7 cellular contexts compared by ENCODE assay signal in genomic region chr18:70358105-70358406, GRCh38.
DNase-seq lines count a peak whose midpoint lies in the region; ATAC-seq and TF ChIP-seq lines count a peak whose summit lies in the region.
"Not testable (repeated sequence)": the region's sequence is repeated elsewhere in the genome, so short reads cannot be mapped to it uniquely, and the experiment has no call there.

No MANE protein-coding gene starts in this region.

- TF ChIP-seq CTCF in GM06990 (IDR thresholded peaks at IDR 0.05; ENCODE audit: insufficient read depth, low read length, poor library complexity, severe bottlenecking); choroid plexus epithelial cell (conservative IDR thresholded peaks at IDR 0.05; ENCODE audit: low read depth, low read length): not testable (repeated sequence)

- H3K27me3 ChIP-seq in GM06990 (replicated peaks; ENCODE audit: control insufficient read depth, insufficient read depth, low read length): not testable (repeated sequence)

- DNase-seq in GM06990 (ENCODE audit: extremely low read depth, insufficient read length) (peak; percentile 59), RKO (ENCODE audit: low spot score) (peak; percentile 93), choroid plexus epithelial cell (ENCODE audit: low read depth) (peak; percentile 82)
- DNase-seq in left colon: not testable (repeated sequence)

- intact Hi-C loops in left colon (cut with DNase I, micrococcal nuclease): not testable (repeated sequence)

- ATAC-seq in GM19455 (IDR thresholded peaks at IDR 0.05; ENCODE audit: unreplicated experiment): peak; percentile 87
- ATAC-seq in HG02678 (IDR thresholded peaks at IDR 0.05; ENCODE audit: unreplicated experiment): peak; percentile 70
- ATAC-seq in HG03460 (IDR thresholded peaks at IDR 0.05; ENCODE audit: unreplicated experiment): peak; percentile 75
- peak; percentile 33 for ATAC-seq in left colon

- H3K4me3 ChIP-seq in GM06990 (replicated peaks; ENCODE audit: low read depth, low read length); choroid plexus epithelial cell (ENCODE audit: low read depth, low read length): not testable (repeated sequence)

- H3K36me3 ChIP-seq in GM06990 (ENCODE audit: control insufficient read depth, insufficient read depth, low read length): not testable (repeated sequence)

Comparison
In these comparisons a context has a peak if more than half of its experiments do, and no peak if none do; other contexts are left out.
1. ATAC-seq: peak in every context shown above with its lines; median percentile 87 in GM19455; 75 in HG03460; 70 in HG02678; 33 in left colon.